Comparison of ENCODE assay signal across 7 cellular contexts in the genomic region with DNA sequence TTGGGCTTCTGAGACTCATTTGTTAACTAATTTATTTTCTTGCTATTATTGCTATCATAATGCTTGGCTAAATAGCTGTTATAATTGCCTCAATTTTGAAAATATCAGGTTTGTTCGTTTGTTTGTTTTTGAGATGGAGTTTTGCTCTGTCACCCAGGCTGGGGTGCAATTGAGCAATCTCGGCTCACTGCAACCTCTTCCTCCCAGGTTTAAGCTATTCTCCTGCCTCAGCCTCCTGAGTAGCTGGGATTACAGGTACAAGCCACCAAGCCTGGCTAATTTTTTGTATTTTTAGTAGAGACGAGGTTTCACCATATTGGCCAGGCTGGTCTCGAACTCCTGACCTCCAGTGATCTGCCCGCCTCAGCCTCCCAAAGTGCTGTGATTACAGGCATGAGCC.
DNase-seq lines count a peak whose midpoint lies in the region; ATAC-seq and TF ChIP-seq lines count a peak whose summit lies in the region.
"Not testable (repeated sequence)": the region's sequence is repeated elsewhere in the genome, so short reads cannot be mapped to it uniquely, and the experiment has no call there.

No MANE protein-coding gene starts in this region.

- H3K36me3 Mint-ChIP-seq in CD14-positive monocyte, result peaks cover 29 to 39% of the 10 kb centered on the region in 2 donors
- not testable (repeated sequence) for H3K36me3 Mint-ChIP-seq in T-helper 17 cell (ENCODE audit: low read depth); MCF 10A (ENCODE audit: insufficient read depth, unreplicated experiment)
- peaks cover 11% of the 10 kb centered on the region for H3K36me3 Mint-ChIP-seq in natural killer cell treated with Interleukin-12 subunit alpha and Interleukin-12 subunit beta and Interleukin-15 and Interleukin-18, amount 100 ng/mL, for 72 hours
- H3K36me3 Mint-ChIP-seq in stimulated activated effector memory CD8-positive, alpha-beta T cell treated with anti-CD3 and anti-CD28 coated beads, Interleukin-12 subunit alpha, Interleukin-12 subunit beta, amount 100 ng/mL, for 72 hours, result peaks cover 76% of the 10 kb centered on the region

- not testable (repeated sequence) for H3K27me3 ChIP-seq in psoas muscle (ENCODE audit: insufficient read depth in 3 of 3, low read length in 2 of 3)

- H3K27me3 Mint-ChIP-seq in CD14-positive monocyte (ENCODE audit: low read depth in 3 of 3); T-helper 17 cell; MCF 10A (ENCODE audit: insufficient read depth, unreplicated experiment); natural killer cell treated with Interleukin-12 subunit alpha and Interleukin-12 subunit beta and Interleukin-15 and Interleukin-18, amount 100 ng/mL, for 72 hours: not testable (repeated sequence)

- not testable (repeated sequence) for DNase-seq in CD14-positive monocyte (ENCODE audit: low spot score); T-helper 17 cell; natural killer cell treated with Interleukin-12 subunit alpha and Interleukin-12 subunit beta and Interleukin-15 and Interleukin-18, amount 100 ng/mL, for 72 hours (ENCODE audit: low spot score); psoas muscle; stimulated activated effector memory CD8-positive, alpha-beta T cell treated with anti-CD3 and anti-CD28 coated beads, Interleukin-12 subunit alpha, Interleukin-12 subunit beta, amount 100 ng/mL, for 72 hours (ENCODE audit: low spot score in 2 of 2)
- DNase-seq in MCF 10A (ENCODE audit: unreplicated experiment) (peak; percentile 29), cardiac septum (ENCODE audit: low spot score) (peak; percentile 84)

- BruUV-seq in MCF 10A (replicated peaks; lab: Mats Ljungman, UMichigan), result not testable (repeated sequence)

- not testable (repeated sequence) for H3K4me3 ChIP-seq in psoas muscle

- H3K4me1 Mint-ChIP-seq in CD14-positive monocyte, result peaks cover 48% of the 10 kb centered on the region
- H3K4me1 Mint-ChIP-seq in T-helper 17 cell, result peaks cover 24% of the 10 kb centered on the region
- peaks cover 43% of the 10 kb centered on the region for H3K4me1 Mint-ChIP-seq in MCF 10A (ENCODE audit: insufficient read depth, unreplicated experiment)
- peaks cover 30 to 34% of the 10 kb centered on the region in 2 donors for H3K4me1 Mint-ChIP-seq in natural killer cell treated with Interleukin-12 subunit alpha and Interleukin-12 subunit beta and Interleukin-15 and Interleukin-18, amount 100 ng/mL, for 72 hours (ENCODE audit: low read depth in 2 of 2)
- H3K4me1 Mint-ChIP-seq in stimulated activated effector memory CD8-positive, alpha-beta T cell treated with anti-CD3 and anti-CD28 coated beads, Interleukin-12 subunit alpha, Interleukin-12 subunit beta, amount 100 ng/mL, for 72 hours, result peaks cover 27% of the 10 kb centered on the region

- peaks cover 54% of the 10 kb centered on the region for H3K4me1 ChIP-seq in psoas muscle

- 92 to 95% (median 94%) methylated on average over 5 of the region's 5 CpGs for WGBS in psoas muscle, 3 donors

- not testable (repeated sequence) for ATAC-seq in T-helper 17 cell; natural killer cell treated with Interleukin-12 subunit alpha and Interleukin-12 subunit beta and Interleukin-15 and Interleukin-18, amount 100 ng/mL, for 72 hours; psoas muscle; stimulated activated effector memory CD8-positive, alpha-beta T cell treated with anti-CD3 and anti-CD28 coated beads, Interleukin-12 subunit alpha, Interleukin-12 subunit beta, amount 100 ng/mL, for 72 hours

- not testable (repeated sequence) for H3K9me3 ChIP-seq in T-helper 17 cell (ENCODE audit: control insufficient read depth, low read length, poor library complexity, severe bottlenecking); psoas muscle

- POLR2A ChIA-PET in MCF 10A (lab: Yijun Ruan, JAX), result interaction anchor here (1.1 to 2.8 kb wide), 2 partner anchors 11 to 75 kb away, joined by 4 to 6 read pairs; partner anchors contain the start of gene ARRDC3

- peak overlapping the region; percentile 97 for H3K27ac ChIP-seq in psoas muscle

- H3K27ac Mint-ChIP-seq in CD14-positive monocyte (peak overlapping the region in 6 of 7 donors; percentile 44 to 81 (median 62)), T-helper 17 cell (peak overlapping the region; percentile 27)
- H3K27ac Mint-ChIP-seq in MCF 10A (ENCODE audit: low read depth, unreplicated experiment), result not testable (repeated sequence)
- H3K27ac Mint-ChIP-seq in natural killer cell treated with Interleukin-12 subunit alpha and Interleukin-12 subunit beta and Interleukin-15 and Interleukin-18, amount 100 ng/mL, for 72 hours, result peak overlapping the region; percentile 18 to 41
- peak overlapping the region; percentile 52 for H3K27ac Mint-ChIP-seq in stimulated activated effector memory CD8-positive, alpha-beta T cell treated with anti-CD3 and anti-CD28 coated beads, Interleukin-12 subunit alpha, Interleukin-12 subunit beta, amount 100 ng/mL, for 72 hours

- CTCF ChIA-PET in MCF 10A (lab: Yijun Ruan, JAX), result interaction anchor here (0.6 to 0.7 kb wide), 2 partner anchors 18 to 217 kb away, joined by 4 to 5 read pairs; no protein-coding TSS in a partner anchor

- H3K9me3 Mint-ChIP-seq in CD14-positive monocyte; MCF 10A (ENCODE audit: unreplicated experiment); natural killer cell treated with Interleukin-12 subunit alpha and Interleukin-12 subunit beta and Interleukin-15 and Interleukin-18, amount 100 ng/mL, for 72 hours; stimulated activated effector memory CD8-positive, alpha-beta T cell treated with anti-CD3 and anti-CD28 coated beads, Interleukin-12 subunit alpha, Interleukin-12 subunit beta, amount 100 ng/mL, for 72 hours: not testable (repeated sequence)

- TF ChIP-seq CTCF in CD14-positive monocyte (IDR thresholded peaks at IDR 0.05); MCF 10A (IDR thresholded peaks at IDR 0.05; ENCODE audit: unreplicated experiment); psoas muscle (IDR thresholded peaks at IDR 0.05): not testable (repeated sequence)

- intact Hi-C loops in CD14-positive monocyte (cut with micrococcal nuclease); MCF 10A (cut with micrococcal nuclease); cardiac septum (cut with DNase I); psoas muscle (cut with DNase I): not testable (repeated sequence)

- peak overlapping the region in 1 of 2 donors; percentile 43 for H3K4me3 Mint-ChIP-seq in CD14-positive monocyte
- H3K4me3 Mint-ChIP-seq in T-helper 17 cell; MCF 10A (ENCODE audit: unreplicated experiment); natural killer cell treated with Interleukin-12 subunit alpha and Interleukin-12 subunit beta and Interleukin-15 and Interleukin-18, amount 100 ng/mL, for 72 hours; stimulated activated effector memory CD8-positive, alpha-beta T cell treated with anti-CD3 and anti-CD28 coated beads, Interleukin-12 subunit alpha, Interleukin-12 subunit beta, amount 100 ng/mL, for 72 hours: not testable (repeated sequence)

- H3K36me3 ChIP-seq in psoas muscle (ENCODE audit: insufficient read depth in 1 of 2, low read depth in 1 of 2), result not testable (repeated sequence)
